21 cellular contexts compared by ENCODE assay signal in genomic region chr2:171174075-171174474, GRCh38. TPM values are rescaled to one million over a fixed set of nuclear protein-coding genes. Genes with fewer than 3 reads are reported as not detected.
DNase-seq lines count a peak whose midpoint lies in the region; ATAC-seq, FAIRE-seq and TF ChIP-seq lines count a peak whose summit lies in the region.
"Had no signal": no experiment of that assay in that cellular context is flagged by ENCODE, and none has a peak within 500 bp of the region (broad histone marks: within the 10 kb centered on the region; RNA-seq: fewer than 3 reads in every experiment).

No MANE protein-coding gene starts in this region.

- no peak for TF ChIP-seq POLR2A in GM12891 (IDR thresholded peaks at IDR 0.05; ENCODE audit: low read depth, low read length)

- no peak overlapping the region for H3K4me3 ChIP-seq in colonic mucosa
- H3K4me3 ChIP-seq: BLaER1 treated with 17β-estradiol and CSF1 and Interleukin-3, amounts not matched to agents 10 nM and 100 nM; GM12878; SK-N-MC had no signal

- DNase-seq in GM12891 (ENCODE audit: insufficient read length, low spot score) (no peak), HT-29 (ENCODE audit: low spot score) (peak; percentile 44), colonic mucosa (no peak), mesothelial cell of epicardium (ENCODE audit: low spot score in 2 of 2, unreplicated experiment in 2 of 2) (no peak), frontal cortex (ENCODE audit: low spot score in 2 of 2) (no peak)
- no peak for DNase-seq in activated CD4-positive, alpha-beta T cell treated with anti-CD3 and anti-CD28 coated beads, Interleukin-2, amount 50 U/mL, for 48 hours
- DNase-seq: CD8-positive, alpha-beta memory T cell; DMS53; EL; IMR-90; NCI-H1417 treated with DMSO at 0.1 percent for 48 hours; NCI-H187 treated with DMSO at 0.1 percent for 48 hours; NCI-H526 treated with DMSO at 0.1 percent for 48 hours; SHP77 had no signal

- H3K9me3 ChIP-seq in colonic mucosa, result no peaks in the 10 kb centered on the region
- H3K9me3 ChIP-seq: BLaER1 treated with 17β-estradiol and CSF1 and Interleukin-3, amounts not matched to agents 10 nM and 100 nM had no signal

- peak overlapping the region; percentile 4 for H3K27ac ChIP-seq in colonic mucosa
- H3K27ac ChIP-seq: BLaER1 treated with 17β-estradiol and CSF1 and Interleukin-3, amounts not matched to agents 10 nM and 100 nM; SK-N-MC had no signal

- no peaks in the 10 kb centered on the region for H3K36me3 Mint-ChIP-seq in mesothelial cell of epicardium

- no peak for TF ChIP-seq CTCF in colonic mucosa (IDR thresholded peaks at IDR 0.05)
- no peak for TF ChIP-seq CTCF in mesothelial cell of epicardium (IDR thresholded peaks at IDR 0.05; ENCODE audit: unreplicated experiment)

- FAIRE-seq in GM12891 (lab: Jason Lieb, UNC) (no peak), frontal cortex (lab: Jason Lieb, UNC) (no peak)
- FAIRE-seq: GM12878, H1, HTR-8/SVneo, RCC 7860 had no signal

- ATAC-seq in HG03025 (IDR thresholded peaks at IDR 0.05; ENCODE audit: low FRiP score, unreplicated experiment), result no peak
- ATAC-seq: GM12878 had no signal

- no peaks in the 10 kb centered on the region for H3K4me1 ChIP-seq in colonic mucosa
- H3K4me1 ChIP-seq: BLaER1 treated with 17β-estradiol and CSF1 and Interleukin-3, amounts not matched to agents 10 nM and 100 nM had no signal

- H3K27me3 ChIP-seq in colonic mucosa, result no peaks in the 10 kb centered on the region
- H3K27me3 ChIP-seq: BLaER1 treated with 17β-estradiol and CSF1 and Interleukin-3, amounts not matched to agents 10 nM and 100 nM had no signal

- H3K27me3 Mint-ChIP-seq in mesothelial cell of epicardium (ENCODE audit: low read depth), result no peaks in the 10 kb centered on the region
- H3K27me3 Mint-ChIP-seq: CD8-positive, alpha-beta memory T cell had no signal

- H3K4me3 Mint-ChIP-seq in mesothelial cell of epicardium, result no peak overlapping the region
- H3K4me3 Mint-ChIP-seq: CD8-positive, alpha-beta memory T cell had no signal

- peaks cover 16% of the 10 kb centered on the region for H3K4me1 Mint-ChIP-seq in mesothelial cell of epicardium
- H3K4me1 Mint-ChIP-seq: CD8-positive, alpha-beta memory T cell had no signal

- no peaks in the 10 kb centered on the region for H3K36me3 ChIP-seq in colonic mucosa
- H3K36me3 ChIP-seq: BLaER1 treated with 17β-estradiol and CSF1 and Interleukin-3, amounts not matched to agents 10 nM and 100 nM had no signal

- peaks cover 4% of the 10 kb centered on the region for H3K9me3 Mint-ChIP-seq in mesothelial cell of epicardium

- H3K9ac ChIP-seq in colonic mucosa (ENCODE audit: low read depth in 2 of 2, low read length in 2 of 2), result no peak overlapping the region
- H3K9ac ChIP-seq: BLaER1 treated with 17β-estradiol and CSF1 and Interleukin-3, amounts not matched to agents 10 nM and 100 nM had no signal

- intact Hi-C loops in colonic mucosa (cut with DNase I), result no loop called here

- H3K27ac Mint-ChIP-seq in mesothelial cell of epicardium, result peak overlapping the region; percentile 7
- H3K27ac Mint-ChIP-seq: CD8-positive, alpha-beta memory T cell had no signal

TF ChIP-seq in GM12891, 5 proteins besides CTCF, POLR2A, EP300 and RAD21:
- TF ChIP-seq POLR2AphosphoS5 (IDR thresholded peaks at IDR 0.05; ENCODE audit: low read depth, low read length), result no peak
- TF ChIP-seq SPI1 (IDR thresholded peaks at IDR 0.05; ENCODE audit: low read depth, low read length), result 0 out of 2 replicates have a peak, but pooled peaks have one; percentile 2

RNA-seq across cellular contexts. Expression of gene TLK1, which starts 13.4 kb away (rescaled TPM):
- polyA plus RNA-seq in GM12891 (2012; ENCODE audit: low read depth, missing spikeins), result 29.3 TPM
- total RNA-seq in HT-29 (2014; rRNA removed; shearing (Covaris generic)), result 8.3 and 10.3 TPM in 2 replicates
- 10 to 100 TPM; 69.5 to 82.8 TPM for total RNA-seq in colonic mucosa
- total RNA-seq in mesothelial cell of epicardium, result 72.0 to 74.5 TPM (median 74.5 TPM) in 3 replicates
- 13.5 TPM for total RNA-seq in frontal cortex
